In genomic region chr2:68248361-68248760, GRCh38 we compare ENCODE assay signal across 1 cellular context.
TF ChIP-seq lines count a peak whose summit lies in the region.

No MANE protein-coding gene starts in this region.

TF ChIP-seq in GM12878, 131 proteins besides CTCF, POLR2A, EP300 and RAD21 (continued from another document):
- no peak for TF ChIP-seq ZNF592 (IDR thresholded peaks at IDR 0.05)
TF ChIP-seq in GM12878: peak in this region for 0.
